12 cellular contexts compared by ENCODE assay signal in genomic region chr16:54177052-54177856, GRCh38.
DNase-seq lines count a peak whose midpoint lies in the region; ATAC-seq and TF ChIP-seq lines count a peak whose summit lies in the region.
"Had no signal": no experiment of that assay in that cellular context is flagged by ENCODE, and none has a peak within 500 bp of the region (broad histone marks: within the 10 kb centered on the region; RNA-seq: fewer than 3 reads in every experiment).

No MANE protein-coding gene starts in this region.

- intact Hi-C loops in right lobe of liver (cut with DNase I) = no loop called here

- peaks cover 24% of the 10 kb centered on the region for H3F3A ChIP-seq in smooth muscle cell (ENCODE audit: low read depth)

- no peak for ATAC-seq in right lobe of liver
- ATAC-seq in HG02588 (IDR thresholded peaks at IDR 0.05; ENCODE audit: unreplicated experiment) = no peak

- no peaks in the 10 kb centered on the region for H4K20me1 ChIP-seq in smooth muscle cell (ENCODE audit: low read depth)

- no peaks in the 10 kb centered on the region for H3K36me3 ChIP-seq in WERI-Rb-1
- no peaks in the 10 kb centered on the region for H3K36me3 ChIP-seq in right lobe of liver
- H3K36me3 ChIP-seq in smooth muscle cell (ENCODE audit: low read depth) = no peaks in the 10 kb centered on the region
- H3K36me3 ChIP-seq: HAP-1 had no signal

- H3K4me1 ChIP-seq in right lobe of liver = peaks cover 0 to 49% (median 25%) of the 10 kb centered on the region in 4 donors
- H3K4me1 ChIP-seq in smooth muscle cell (ENCODE audit: low read depth) = peaks cover 44% of the 10 kb centered on the region
- H3K4me1 ChIP-seq: HAP-1 had no signal

- 94% methylated on average over 22 of the region's 26 CpGs for WGBS in right lobe of liver (ENCODE audit: insufficient coverage, low coverage, low lambda C conversion rate, missing lambda C conversion rate)
- WGBS in smooth muscle cell (ENCODE audit: low lambda C conversion rate) = 58% methylated on average over 26 of the region's 26 CpGs

- H2AFZ ChIP-seq in smooth muscle cell (ENCODE audit: low read depth) = peak overlapping the region; percentile 78

- H3K9ac ChIP-seq in smooth muscle cell (ENCODE audit: low read depth) = peak overlapping the region; percentile 22
- H3K9ac ChIP-seq: KMS-11 had no signal

- TF ChIP-seq CTCF in WERI-Rb-1 (IDR thresholded peaks at IDR 0.05; ENCODE audit: low read depth, low read length) = no peak
- TF ChIP-seq CTCF in right lobe of liver (IDR thresholded peaks at IDR 0.05) = no peak
- no peak for TF ChIP-seq CTCF in smooth muscle cell (IDR thresholded peaks at IDR 0.05; ENCODE audit: borderline replicate concordance, insufficient read depth, poor library complexity, severe bottlenecking)

- peak overlapping the region; percentile 86 for H3K27ac ChIP-seq in WERI-Rb-1
- peak overlapping the region in 2 of 3 donors; percentile 45 to 83 for H3K27ac ChIP-seq in right lobe of liver
- H3K27ac ChIP-seq in smooth muscle cell (ENCODE audit: low read depth) = peak overlapping the region; percentile 84
- H3K27ac ChIP-seq: KMS-11 had no signal

- no peaks in the 10 kb centered on the region for H3K79me2 ChIP-seq in smooth muscle cell (ENCODE audit: low read depth)

- H3K4me3 ChIP-seq in WERI-Rb-1 (ENCODE audit: low read depth, low read length) (peak overlapping the region; percentile 30), right lobe of liver (no peak overlapping the region), smooth muscle cell (no peak overlapping the region)
- H3K4me3 ChIP-seq: HAP-1 had no signal

- peak; percentile 26 for DNase-seq in ELF-1 (ENCODE audit: low read depth, low spot score)
- DNase-seq in WERI-Rb-1 = peak; percentile 79
- DNase-seq in right lobe of liver = no peak
- no peak for DNase-seq in smooth muscle cell (lab: John Stamatoyannopoulos, UW; ENCODE audit: unreplicated experiment)
- DNase-seq in NCI-H526 (lab: John Stamatoyannopoulos, UW) = no peak
- no peak for DNase-seq in glomerular visceral epithelial cell (ENCODE audit: extremely low spot score)
- DNase-seq: CD4-positive, alpha-beta memory T cell; NCI-H1048; NCI-H2081 had no signal

- H3K27me3 ChIP-seq in WERI-Rb-1 (ENCODE audit: insufficient read depth, low read depth, severe bottlenecking) (no peaks in the 10 kb centered on the region), right lobe of liver (no peaks in the 10 kb centered on the region), smooth muscle cell (ENCODE audit: low read depth) (no peaks in the 10 kb centered on the region)

- H3K4me2 ChIP-seq in smooth muscle cell = peak overlapping the region; percentile 63
- H3K4me2 ChIP-seq: KMS-11 had no signal

- H3K9me3 ChIP-seq in WERI-Rb-1 (ENCODE audit: severe bottlenecking) (no peaks in the 10 kb centered on the region), right lobe of liver (no peaks in the 10 kb centered on the region), smooth muscle cell (replicated peaks; ENCODE audit: low read depth) (no peaks in the 10 kb centered on the region)
- H3K9me3 ChIP-seq: HAP-1 had no signal

- no peak for TF ChIP-seq POLR2A in right lobe of liver (IDR thresholded peaks at IDR 0.05)

Comparison
In these comparisons a context has a peak if more than half of its experiments do, and no peak if none do; other contexts are left out.
1. DNase-seq: peak in ELF-1 (single experiment) and WERI-Rb-1 (single experiment); none in right lobe of liver (0 of 3), smooth muscle cell (single experiment), NCI-H526 (0 of 2) and glomerular visceral epithelial cell (single experiment).
2. Peak in every context shown above with its lines, with median percentiles within 50 percentile points of each other: H3K27ac ChIP-seq.